Comparison of ENCODE assay signal across 9 cellular contexts in the genomic region with DNA sequence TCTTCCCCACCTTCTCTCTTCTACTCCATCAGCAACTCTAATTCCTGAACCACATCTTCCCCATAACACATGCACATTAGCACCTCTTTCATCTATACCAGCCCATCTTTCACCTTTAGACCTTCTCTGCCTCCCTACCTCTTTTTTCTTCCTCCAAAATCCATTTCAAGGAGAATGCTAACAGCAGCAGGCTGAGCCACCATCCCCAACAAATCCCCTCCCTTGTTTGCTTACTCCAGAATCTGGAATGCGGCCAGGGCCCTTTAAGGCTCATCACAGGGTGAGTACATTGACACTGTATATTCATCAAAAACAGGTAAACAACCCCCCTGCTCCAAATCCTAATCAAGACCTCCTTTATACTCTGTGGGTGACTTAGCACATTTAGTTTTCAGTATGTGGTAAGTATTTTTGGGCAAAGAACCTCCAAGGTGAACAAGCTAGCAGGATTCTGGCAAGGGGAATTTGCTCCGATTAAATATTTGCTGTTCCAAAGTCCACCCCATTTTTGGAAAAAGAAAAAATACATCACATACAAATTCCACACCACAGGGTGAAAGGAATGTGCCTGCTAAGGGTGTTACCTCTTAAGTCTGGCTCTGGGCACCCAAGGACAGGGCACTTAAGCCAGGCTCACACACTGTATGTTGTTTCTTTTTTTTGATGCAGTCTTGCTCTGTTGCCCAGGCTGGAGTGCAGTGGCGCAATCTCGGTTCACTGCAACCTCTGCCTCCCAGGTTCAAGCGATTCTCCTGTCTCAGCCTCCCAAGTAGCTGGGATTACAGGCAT.
DNase-seq lines count a peak whose midpoint lies in the region; ATAC-seq, FAIRE-seq and TF ChIP-seq lines count a peak whose summit lies in the region.
"Had no signal": no experiment of that assay in that cellular context is flagged by ENCODE, and none has a peak within 500 bp of the region (broad histone marks: within the 10 kb centered on the region; RNA-seq: fewer than 3 reads in every experiment).

No MANE protein-coding gene starts in this region.

- no peaks in the 10 kb centered on the region for H3K9me3 ChIP-seq in HUES48 (ENCODE audit: control insufficient read depth, insufficient read depth, low read length)
- no peaks in the 10 kb centered on the region for H3K9me3 ChIP-seq in T-helper 17 cell (ENCODE audit: control insufficient read depth, low read length, poor library complexity, severe bottlenecking)
- H3K9me3 ChIP-seq in liver (ENCODE audit: control insufficient read depth in 4 of 4, low read length in 3 of 4): no peaks in the 10 kb centered on the region

- FAIRE-seq in frontal cortex (lab: Jason Lieb, UNC): no peak
- FAIRE-seq: keratinocyte had no signal

- peak overlapping the region in 4 of 7 donors; percentile 46 to 72 (median 62) for H3K27ac Mint-ChIP-seq in CD14-positive monocyte
- H3K27ac Mint-ChIP-seq in T-helper 17 cell: peak overlapping the region; percentile 98

- H3K4me3 ChIP-seq in HUES48 (ENCODE audit: low read depth, low read length) (peak overlapping the region; percentile 40), liver (ENCODE audit: low read depth in 1 of 3, low read length in 3 of 3) (no peak overlapping the region)

- peaks cover 77% of the 10 kb centered on the region for H3K4me1 ChIP-seq in HUES48 (ENCODE audit: control insufficient read depth, insufficient read depth, low read length)
- peaks cover 15 to 62% (median 38%) of the 10 kb centered on the region in 4 donors for H3K4me1 ChIP-seq in liver (ENCODE audit: control insufficient read depth in 4 of 4, insufficient read depth in 4 of 4, low read length in 3 of 4)

- 26% methylated on average over 5 of the region's 5 CpGs for WGBS in liver

- intact Hi-C loops in CD14-positive monocyte (cut with micrococcal nuclease): loop anchor here in 1 of 2 donors (5.0 to 10.0 kb wide), 2 partner anchors 37 to 70 kb away; a partner anchor contains a TSS

- ATAC-seq in T-helper 17 cell: no peak
- no peak for ATAC-seq in HG03175 (IDR thresholded peaks at IDR 0.05; ENCODE audit: unreplicated experiment)

- H3K9me3 Mint-ChIP-seq in CD14-positive monocyte: no peaks in the 10 kb centered on the region

- H3K27me3 Mint-ChIP-seq in CD14-positive monocyte (ENCODE audit: low read depth in 3 of 3) (peaks cover 0 to 2% (median 0%) of the 10 kb centered on the region in 3 donors), T-helper 17 cell (no peaks in the 10 kb centered on the region)

- no peak for TF ChIP-seq CTCF in CD14-positive monocyte (IDR thresholded peaks at IDR 0.05)
- TF ChIP-seq CTCF in liver (IDR thresholded peaks at IDR 0.05; ENCODE audit: low read depth, low read length, missing input control): no peak
- no peak for TF ChIP-seq CTCF in GM10266 (IDR thresholded peaks at IDR 0.05; ENCODE audit: control insufficient read depth, insufficient read depth, low read depth, missing control alignments)

- H3K27me3 ChIP-seq in HUES48 (ENCODE audit: control insufficient read depth, insufficient read depth, low read length) (no peaks in the 10 kb centered on the region), liver (ENCODE audit: control insufficient read depth in 4 of 4, insufficient read depth in 4 of 4, low read length in 3 of 4) (no peaks in the 10 kb centered on the region)

- peaks cover 3 to 14% of the 10 kb centered on the region in 2 donors for H3K36me3 Mint-ChIP-seq in CD14-positive monocyte
- H3K36me3 Mint-ChIP-seq in T-helper 17 cell (ENCODE audit: low read depth): peaks cover 6% of the 10 kb centered on the region

- H3K4me1 Mint-ChIP-seq in CD14-positive monocyte (peaks cover 69% of the 10 kb centered on the region), T-helper 17 cell (peaks cover 75% of the 10 kb centered on the region)

- DNase-seq in CD14-positive monocyte (ENCODE audit: low spot score) (no peak), T-helper 17 cell (no peak), frontal cortex (ENCODE audit: low spot score in 2 of 2) (no peak), SKM-1 (lab: John Stamatoyannopoulos, UW; ENCODE audit: unreplicated experiment) (no peak), GM10266 (ENCODE audit: extremely low spot score) (no peak)

- H3K9ac ChIP-seq in HUES48 (ENCODE audit: low read depth, low read length) (peak overlapping the region; percentile 58), liver (ENCODE audit: low read depth in 1 of 2, low read length in 2 of 2) (no peak overlapping the region)

- peaks cover 9% of the 10 kb centered on the region for H3K36me3 ChIP-seq in HUES48 (ENCODE audit: control insufficient read depth, insufficient read depth, low read length)
- peaks cover 0 to 3% (median 0%) of the 10 kb centered on the region in 4 donors for H3K36me3 ChIP-seq in liver (ENCODE audit: control insufficient read depth in 4 of 4, insufficient read depth in 3 of 4, low read depth in 1 of 4, low read length in 3 of 4)

- H3K27ac ChIP-seq in HUES48 (ENCODE audit: low read depth, low read length): peak overlapping the region; percentile 88
- peak overlapping the region; percentile 42 to 73 for H3K27ac ChIP-seq in liver (ENCODE audit: low read depth in 1 of 2, low read length in 2 of 2)

- H3K4me3 Mint-ChIP-seq in CD14-positive monocyte: no peak overlapping the region
- peak overlapping the region; percentile 88 for H3K4me3 Mint-ChIP-seq in T-helper 17 cell

- TF ChIP-seq RAD21 in liver (IDR thresholded peaks at IDR 0.05): peak; percentile 51 to 52

TF ChIP-seq in liver, 16 proteins besides CTCF, POLR2A, EP300 and RAD21:
- no peak for TF ChIP-seq TAF1 (conservative IDR thresholded peaks at IDR 0.05)
- peak; percentile 91 for TF ChIP-seq SP1 (IDR thresholded peaks at IDR 0.05)
- TF ChIP-seq FOXA2 (IDR thresholded peaks at IDR 0.05): peak; percentile 60
- TF ChIP-seq, protein P1, sequence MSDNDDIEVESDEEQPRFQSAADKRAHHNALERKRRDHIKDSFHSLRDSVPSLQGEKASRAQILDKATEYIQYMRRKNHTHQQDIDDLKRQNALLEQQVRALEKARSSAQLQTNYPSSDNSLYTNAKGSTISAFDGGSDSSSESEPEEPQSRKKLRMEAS (IDR thresholded peaks at IDR 0.05): peak; percentile 76
- TF ChIP-seq JUND (IDR thresholded peaks at IDR 0.05): peak; percentile 54 to 84
- TF ChIP-seq FOXA1 (IDR thresholded peaks at IDR 0.05): no peak
- TF ChIP-seq YY1 (IDR thresholded peaks at IDR 0.05): peak; percentile 60
- TF ChIP-seq HNF4A (conservative IDR thresholded peaks at IDR 0.05): peak; percentile 93 to 96
- no peak for TF ChIP-seq EGR1 (IDR thresholded peaks at IDR 0.05; ENCODE audit: low read depth in 2 of 2)
- TF ChIP-seq GABPA (IDR thresholded peaks at IDR 0.05 in 1 of 2, conservative IDR thresholded peaks at IDR 0.05 in 1 of 2): peak in 1 of 2 donors; percentile 33
- TF ChIP-seq HNF4G (IDR thresholded peaks at IDR 0.05): peak; percentile 83
- TF ChIP-seq, protein P2, sequence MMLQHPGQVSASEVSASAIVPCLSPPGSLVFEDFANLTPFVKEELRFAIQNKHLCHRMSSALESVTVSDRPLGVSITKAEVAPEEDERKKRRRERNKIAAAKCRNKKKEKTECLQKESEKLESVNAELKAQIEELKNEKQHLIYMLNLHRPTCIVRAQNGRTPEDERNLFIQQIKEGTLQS (IDR thresholded peaks at IDR 0.05): no peak
- TF ChIP-seq, protein P3, sequence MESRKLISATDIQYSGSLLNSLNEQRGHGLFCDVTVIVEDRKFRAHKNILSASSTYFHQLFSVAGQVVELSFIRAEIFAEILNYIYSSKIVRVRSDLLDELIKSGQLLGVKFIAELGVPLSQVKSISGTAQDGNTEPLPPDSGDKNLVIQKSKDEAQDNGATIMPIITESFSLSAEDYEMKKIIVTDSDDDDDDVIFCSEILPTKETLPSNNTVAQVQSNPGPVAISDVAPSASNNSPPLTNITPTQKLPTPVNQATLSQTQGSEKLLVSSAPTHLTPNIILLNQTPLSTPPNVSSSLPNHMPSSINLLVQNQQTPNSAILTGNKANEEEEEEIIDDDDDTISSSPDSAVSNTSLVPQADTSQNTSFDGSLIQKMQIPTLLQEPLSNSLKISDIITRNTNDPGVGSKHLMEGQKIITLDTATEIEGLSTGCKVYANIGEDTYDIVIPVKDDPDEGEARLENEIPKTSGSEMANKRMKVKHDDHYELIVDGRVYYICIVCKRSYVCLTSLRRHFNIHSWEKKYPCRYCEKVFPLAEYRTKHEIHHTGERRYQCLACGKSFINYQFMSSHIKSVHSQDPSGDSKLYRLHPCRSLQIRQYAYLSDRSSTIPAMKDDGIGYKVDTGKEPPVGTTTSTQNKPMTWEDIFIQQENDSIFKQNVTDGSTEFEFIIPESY (IDR thresholded peaks at IDR 0.05): peak; percentile 51
- no peak for TF ChIP-seq NR2F2 (IDR thresholded peaks at IDR 0.05)
- TF ChIP-seq, protein P4, sequence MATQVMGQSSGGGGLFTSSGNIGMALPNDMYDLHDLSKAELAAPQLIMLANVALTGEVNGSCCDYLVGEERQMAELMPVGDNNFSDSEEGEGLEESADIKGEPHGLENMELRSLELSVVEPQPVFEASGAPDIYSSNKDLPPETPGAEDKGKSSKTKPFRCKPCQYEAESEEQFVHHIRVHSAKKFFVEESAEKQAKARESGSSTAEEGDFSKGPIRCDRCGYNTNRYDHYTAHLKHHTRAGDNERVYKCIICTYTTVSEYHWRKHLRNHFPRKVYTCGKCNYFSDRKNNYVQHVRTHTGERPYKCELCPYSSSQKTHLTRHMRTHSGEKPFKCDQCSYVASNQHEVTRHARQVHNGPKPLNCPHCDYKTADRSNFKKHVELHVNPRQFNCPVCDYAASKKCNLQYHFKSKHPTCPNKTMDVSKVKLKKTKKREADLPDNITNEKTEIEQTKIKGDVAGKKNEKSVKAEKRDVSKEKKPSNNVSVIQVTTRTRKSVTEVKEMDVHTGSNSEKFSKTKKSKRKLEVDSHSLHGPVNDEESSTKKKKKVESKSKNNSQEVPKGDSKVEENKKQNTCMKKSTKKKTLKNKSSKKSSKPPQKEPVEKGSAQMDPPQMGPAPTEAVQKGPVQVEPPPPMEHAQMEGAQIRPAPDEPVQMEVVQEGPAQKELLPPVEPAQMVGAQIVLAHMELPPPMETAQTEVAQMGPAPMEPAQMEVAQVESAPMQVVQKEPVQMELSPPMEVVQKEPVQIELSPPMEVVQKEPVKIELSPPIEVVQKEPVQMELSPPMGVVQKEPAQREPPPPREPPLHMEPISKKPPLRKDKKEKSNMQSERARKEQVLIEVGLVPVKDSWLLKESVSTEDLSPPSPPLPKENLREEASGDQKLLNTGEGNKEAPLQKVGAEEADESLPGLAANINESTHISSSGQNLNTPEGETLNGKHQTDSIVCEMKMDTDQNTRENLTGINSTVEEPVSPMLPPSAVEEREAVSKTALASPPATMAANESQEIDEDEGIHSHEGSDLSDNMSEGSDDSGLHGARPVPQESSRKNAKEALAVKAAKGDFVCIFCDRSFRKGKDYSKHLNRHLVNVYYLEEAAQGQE (IDR thresholded peaks at IDR 0.05): peak; percentile 36
- TF ChIP-seq RXRA (IDR thresholded peaks at IDR 0.05): peak; percentile 81 to 87
